In the genomic region with DNA sequence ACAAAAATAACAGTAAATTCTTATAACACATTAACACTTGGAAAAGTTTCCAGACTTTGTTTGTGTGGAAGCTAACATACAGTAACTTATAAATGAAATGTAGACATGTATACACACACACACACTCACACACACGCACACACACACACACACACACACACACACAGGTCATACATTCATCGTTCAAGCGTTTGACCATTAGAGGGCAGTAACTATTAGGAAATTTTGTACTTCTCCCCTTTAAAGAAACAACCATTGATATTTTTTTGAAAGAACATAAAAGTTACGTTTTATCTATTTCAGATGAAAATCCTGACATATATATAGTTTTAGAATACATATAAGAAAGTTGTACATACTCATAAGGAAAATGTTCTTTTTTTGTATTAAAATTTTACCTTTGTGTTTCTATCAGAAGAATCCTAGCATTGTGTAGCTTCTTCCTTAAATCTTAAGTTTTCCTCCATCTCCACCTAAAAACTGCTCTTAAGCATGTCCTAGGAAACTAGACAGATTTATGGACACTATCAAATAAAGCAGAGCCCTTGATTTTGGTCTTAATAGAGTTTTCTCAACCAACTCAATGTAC, we compare ENCODE assay signal across 8 cellular contexts.
A peak's percentile ranks its signal among the peaks of the same experiment; 100 is the strongest.
DNase-seq lines count a peak whose midpoint lies in the region; FAIRE-seq and TF ChIP-seq lines count a peak whose summit lies in the region.

No MANE protein-coding gene starts in this region.

- in situ Hi-C loops in HAP-1 (cut with MboI; ENCODE audit: low sequenced_read_pairs): no loop called here

- DNase-seq in HAP-1 (ENCODE audit: low spot score in 2 of 2) (peak; percentile 13 to 32), NCI-H2081 (lab: John Stamatoyannopoulos, UW) (peak; percentile 64 to 71), islet precursor cell (peak; percentile 62), GDM1 (lab: John Stamatoyannopoulos, UW) (no peak)
- DNase-seq in effector memory CD4-positive, alpha-beta T cell: no peak
- DNase-seq in activated CD8-positive, alpha-beta memory T cell treated with anti-CD3 and anti-CD28 coated beads for 24 hours: no peak

- H3K27ac ChIP-seq in effector memory CD4-positive, alpha-beta T cell (ENCODE audit: insufficient read depth, low read length, poor library complexity, severe bottlenecking): no peak overlapping the region

- TF ChIP-seq CTCF in WI38 (IDR thresholded peaks at IDR 0.05; ENCODE audit: low read depth, low read length): peak; percentile 52; the same call in 1 of the 2 replicates

- no peak overlapping the region for H3K4me3 ChIP-seq in HAP-1
- no peak overlapping the region for H3K4me3 ChIP-seq in WI38 (ENCODE audit: low read depth, low read length)
- no peak overlapping the region for H3K4me3 ChIP-seq in effector memory CD4-positive, alpha-beta T cell (ENCODE audit: insufficient read depth, low read depth, low read length, poor library complexity, severe bottlenecking)

- H3K9me3 ChIP-seq in HAP-1: no peaks in the 10 kb centered on the region
- H3K9me3 ChIP-seq in effector memory CD4-positive, alpha-beta T cell (ENCODE audit: control insufficient read depth, low read length): no peaks in the 10 kb centered on the region

- H3K36me3 ChIP-seq in HAP-1 (replicated peaks): no peaks in the 10 kb centered on the region
- H3K36me3 ChIP-seq in effector memory CD4-positive, alpha-beta T cell (ENCODE audit: control insufficient read depth, insufficient read depth, low read length): no peaks in the 10 kb centered on the region

- H3K4me1 ChIP-seq in HAP-1: no peaks in the 10 kb centered on the region
- H3K4me1 ChIP-seq in effector memory CD4-positive, alpha-beta T cell (ENCODE audit: control insufficient read depth, insufficient read depth, low read length, poor library complexity, severe bottlenecking): no peaks in the 10 kb centered on the region

- FAIRE-seq in G401.6 (lab: Jason Lieb, UNC): peak; percentile 89

- no peaks in the 10 kb centered on the region for H3K27me3 ChIP-seq in HAP-1 (ENCODE audit: low read depth)
- no peaks in the 10 kb centered on the region for H3K27me3 ChIP-seq in effector memory CD4-positive, alpha-beta T cell (replicated peaks; ENCODE audit: control insufficient read depth, insufficient read depth, low read length, poor library complexity, severe bottlenecking)

Comparison
In these comparisons a context has a peak if more than half of its experiments do, and no peak if none do; other contexts are left out.
1. DNase-seq: peak in HAP-1 (2 of 2), NCI-H2081 (2 of 2) and islet precursor cell (single experiment); none in effector memory CD4-positive, alpha-beta T cell (0 of 3), activated CD8-positive, alpha-beta memory T cell treated with anti-CD3 and anti-CD28 coated beads for 24 hours (single experiment) and GDM1 (single experiment).